In genomic region chr10:44293842-44294241, GRCh38 we compare ENCODE assay signal across 13 cellular contexts.
DNase-seq lines count a peak whose midpoint lies in the region; ATAC-seq and TF ChIP-seq lines count a peak whose summit lies in the region.
"Had no signal": no experiment of that assay in that cellular context is flagged by ENCODE, and none has a peak within 500 bp of the region (broad histone marks: within the 10 kb centered on the region; RNA-seq: fewer than 3 reads in every experiment).

No MANE protein-coding gene starts in this region.

- ATAC-seq in HG03139 (IDR thresholded peaks at IDR 0.05; ENCODE audit: unreplicated experiment), result no peak

- peaks cover 18% of the 10 kb centered on the region for H3K4me1 ChIP-seq in left ventricle myocardium inferior

- no peak overlapping the region for H3K4me3 ChIP-seq in AG10803 (ENCODE audit: low read length)
- peak overlapping the region in 1 of 2 donors; percentile 26 for H3K4me3 ChIP-seq in cardiac fibroblast (replicated peaks in 1 of 2; ENCODE audit: low read depth in 2 of 2, low read length in 2 of 2)
- peak overlapping the region; percentile 46 for H3K4me3 ChIP-seq in left ventricle myocardium inferior

- DNase-seq in AG10803 (ENCODE audit: low read depth), result peak; percentile 53
- DNase-seq in cardiac fibroblast (ENCODE audit: low read depth in 2 of 2), result peak; percentile 84 to 96
- peak; percentile 60 for DNase-seq in left ventricle myocardium inferior
- peak; percentile 61 for DNase-seq in renal cortical epithelial cell (ENCODE audit: low read depth)
- DNase-seq in NCI-H345 treated with DMSO at 0.1 percent for 48 hours (lab: John Stamatoyannopoulos, UW; ENCODE audit: unreplicated experiment), result no peak
- no peak for DNase-seq in stimulated activated CD4-positive, alpha-beta T cell treated with anti-CD3 and anti-CD28 coated beads, Interleukin-15, amount 100 ng/mL, for 24 hours
- no peak for DNase-seq in NCI-H1436 treated with DMSO at 0.1 percent for 48 hours (lab: John Stamatoyannopoulos, UW)
- DNase-seq: activated CD4-positive, alpha-beta memory T cell treated with anti-CD3 and anti-CD28 coated beads for 36 hours; erythroblast; midbrain; NCI-H526; stimulated activated naive CD4-positive, alpha-beta T cell had no signal

- no peaks in the 10 kb centered on the region for H3K9me3 ChIP-seq in left ventricle myocardium inferior (replicated peaks)

- TF ChIP-seq CTCF in AG10803 (conservative IDR thresholded peaks at IDR 0.05; ENCODE audit: low read length) (no peak), cardiac fibroblast (IDR thresholded peaks at IDR 0.05; ENCODE audit: low read depth, low read length) (no peak), left ventricle myocardium inferior (IDR thresholded peaks at IDR 0.05; ENCODE audit: borderline replicate concordance) (no peak)

- H3K27ac ChIP-seq in left ventricle myocardium inferior (replicated peaks), result peak overlapping the region; percentile 86

- H3K27me3 ChIP-seq in left ventricle myocardium inferior (ENCODE audit: low read depth), result no peaks in the 10 kb centered on the region

- intact Hi-C loops in left ventricle myocardium inferior (cut with micrococcal nuclease), result no loop called here

- no peaks in the 10 kb centered on the region for H3K36me3 ChIP-seq in left ventricle myocardium inferior

Comparison
In these comparisons a context has a peak if more than half of its experiments do, and no peak if none do; other contexts are left out.
1. DNase-seq: peak in AG10803 (single experiment), cardiac fibroblast (2 of 2), left ventricle myocardium inferior (single experiment) and renal cortical epithelial cell (single experiment); none in NCI-H345 treated with DMSO at 0.1 percent for 48 hours (single experiment), stimulated activated CD4-positive, alpha-beta T cell treated with anti-CD3 and anti-CD28 coated beads, Interleukin-15, amount 100 ng/mL, for 24 hours (single experiment) and NCI-H1436 treated with DMSO at 0.1 percent for 48 hours (single experiment).